8 cellular contexts compared by ENCODE assay signal in genomic region chr5:138611295-138612220, GRCh38. TPM values are rescaled to one million over a fixed set of nuclear protein-coding genes. Genes with fewer than 3 reads are reported as not detected.
DNase-seq lines count a peak whose midpoint lies in the region; ATAC-seq and TF ChIP-seq lines count a peak whose summit lies in the region.

No MANE protein-coding gene starts in this region.

- intact Hi-C loops in activated CD4-positive, alpha-beta T cell treated with anti-CD3 and anti-CD28 coated beads for 36 hours (cut with DNase I, micrococcal nuclease) = no loop called here
- intact Hi-C loops in thyroid gland (cut with DNase I) = no loop called here

- CTCF ChIA-PET in activated CD4-positive, alpha-beta T cell treated with anti-CD3 and anti-CD28 coated beads for 36 hours (lab: Charles Lee) = interaction anchor here (0.6 to 1.6 kb wide), 2 partner anchors 32 to 1460 kb away, joined by 4 read pairs; no protein-coding TSS in a partner anchor
- CTCF ChIA-PET in RWPE1 (lab: Yijun Ruan, JAX) = interaction anchor here (0.8 kb wide), 1 partner anchor 114 kb away, joined by 3 read pairs; no protein-coding TSS in a partner anchor

- H3K4me3 ChIP-seq in kidney epithelial cell (ENCODE audit: low read depth, low read length) (peak overlapping the region; percentile 15), thyroid gland (replicated peaks in 1 of 3) (peak overlapping the region in 1 of 3 donors; percentile 19)

- H3K36me3 ChIP-seq in kidney epithelial cell (ENCODE audit: control insufficient read depth, insufficient read depth, low read length) (no peaks in the 10 kb centered on the region), thyroid gland (no peaks in the 10 kb centered on the region)

- H3K27me3 ChIP-seq in kidney epithelial cell (ENCODE audit: control insufficient read depth, insufficient read depth, low read length) (peaks cover 2% of the 10 kb centered on the region), thyroid gland (no peaks in the 10 kb centered on the region)

- peak; percentile 26 for ATAC-seq in activated CD4-positive, alpha-beta T cell treated with anti-CD3 and anti-CD28 coated beads for 36 hours
- ATAC-seq in GM21717 (IDR thresholded peaks at IDR 0.05; ENCODE audit: unreplicated experiment) = no peak

- TF ChIP-seq CTCF in kidney epithelial cell (IDR thresholded peaks at IDR 0.05; ENCODE audit: insufficient read depth, low read length, poor library complexity, severe bottlenecking) = peak; percentile 37
- peak in 2 of 6 experiments; percentile 13 to 16 for TF ChIP-seq CTCF in thyroid gland (IDR thresholded peaks at IDR 0.05)
- TF ChIP-seq CTCF in RWPE1 (conservative IDR thresholded peaks at IDR 0.05; ENCODE audit: low read depth) = no peak

- H3K27ac Mint-ChIP-seq in activated CD4-positive, alpha-beta T cell treated with anti-CD3 and anti-CD28 coated beads for 36 hours = no peak overlapping the region

- no peak overlapping the region for H3K4me3 Mint-ChIP-seq in activated CD4-positive, alpha-beta T cell treated with anti-CD3 and anti-CD28 coated beads for 36 hours

- WGBS in thyroid gland, 2 donors = 21 to 33% methylated on average over 13 of the region's 13 CpGs

- no peaks in the 10 kb centered on the region for H3K9me3 Mint-ChIP-seq in activated CD4-positive, alpha-beta T cell treated with anti-CD3 and anti-CD28 coated beads for 36 hours (ENCODE audit: low read depth)

- H3K4me1 Mint-ChIP-seq in activated CD4-positive, alpha-beta T cell treated with anti-CD3 and anti-CD28 coated beads for 36 hours = peaks cover 12% of the 10 kb centered on the region

- no peak for TF ChIP-seq POLR2A in thyroid gland (IDR thresholded peaks at IDR 0.05)

- H3K4me1 ChIP-seq in thyroid gland = peaks cover 22 to 30% of the 10 kb centered on the region in 2 donors

- H3K36me3 Mint-ChIP-seq in activated CD4-positive, alpha-beta T cell treated with anti-CD3 and anti-CD28 coated beads for 36 hours (ENCODE audit: low read depth) = no peaks in the 10 kb centered on the region

- H3K27ac ChIP-seq in caudate nucleus (ENCODE audit: low read depth, low read length) (peak overlapping the region; percentile 94), thyroid gland (peak overlapping the region; percentile 54 to 83 (median 76)), RWPE1 (no peak overlapping the region)

- POLR2A ChIA-PET in activated CD4-positive, alpha-beta T cell treated with anti-CD3 and anti-CD28 coated beads for 36 hours (lab: Charles Lee) = no interaction called here
- POLR2A ChIA-PET in RWPE1 (lab: Yijun Ruan, JAX; ENCODE audit: low non-redundant PET) = no interaction called here

- DNase-seq in activated CD4-positive, alpha-beta T cell treated with anti-CD3 and anti-CD28 coated beads for 36 hours = peak; percentile 47
- DNase-seq in activated CD4-positive, alpha-beta T cell treated with anti-CD3 and anti-CD28 coated beads, Interleukin-2, amount 50 U/mL, for 48 hours = no peak
- peak in 55 of 61 donors; percentile 24 to 83 (median 60) for DNase-seq in caudate nucleus (lab: John Stamatoyannopoulos, UW)
- no peak for DNase-seq in kidney epithelial cell (ENCODE audit: low read depth)
- DNase-seq in thyroid gland = peak; percentile 60 to 63
- DNase-seq in RWPE1 (ENCODE audit: low spot score) = no peak
- no peak for DNase-seq in activated CD8-positive, alpha-beta memory T cell treated with anti-CD3 and anti-CD28 coated beads, Interleukin-2, amount 50 U/mL, for 4 hours

- no peaks in the 10 kb centered on the region for H3K9me3 ChIP-seq in thyroid gland

- peaks cover 34% of the 10 kb centered on the region for H3K27me3 Mint-ChIP-seq in activated CD4-positive, alpha-beta T cell treated with anti-CD3 and anti-CD28 coated beads for 36 hours

RNA-seq across cellular contexts. Expression of gene HSPA9, which starts 36.4 kb away (rescaled TPM):
- total RNA-seq in activated CD4-positive, alpha-beta T cell treated with anti-CD3 and anti-CD28 coated beads for 36 hours = 100 to 1,000 TPM; 431 to 466 TPM
- total RNA-seq in kidney epithelial cell = 584 and 695 TPM in 2 replicates
- 100 to 1,000 TPM; 253 to 556 (median 406) TPM for total RNA-seq in thyroid gland

Comparison
In these comparisons a context has a peak if more than half of its experiments do, and no peak if none do; other contexts are left out.
1. DNase-seq: peak in activated CD4-positive, alpha-beta T cell treated with anti-CD3 and anti-CD28 coated beads for 36 hours (single experiment), caudate nucleus (55 of 61) and thyroid gland (2 of 2); none in activated CD4-positive, alpha-beta T cell treated with anti-CD3 and anti-CD28 coated beads, Interleukin-2, amount 50 U/mL, for 48 hours (0 of 2), kidney epithelial cell (single experiment), RWPE1 (single experiment) and activated CD8-positive, alpha-beta memory T cell treated with anti-CD3 and anti-CD28 coated beads, Interleukin-2, amount 50 U/mL, for 4 hours (single experiment).